ENCODE assay signal across 8 cellular contexts in the genomic region with DNA sequence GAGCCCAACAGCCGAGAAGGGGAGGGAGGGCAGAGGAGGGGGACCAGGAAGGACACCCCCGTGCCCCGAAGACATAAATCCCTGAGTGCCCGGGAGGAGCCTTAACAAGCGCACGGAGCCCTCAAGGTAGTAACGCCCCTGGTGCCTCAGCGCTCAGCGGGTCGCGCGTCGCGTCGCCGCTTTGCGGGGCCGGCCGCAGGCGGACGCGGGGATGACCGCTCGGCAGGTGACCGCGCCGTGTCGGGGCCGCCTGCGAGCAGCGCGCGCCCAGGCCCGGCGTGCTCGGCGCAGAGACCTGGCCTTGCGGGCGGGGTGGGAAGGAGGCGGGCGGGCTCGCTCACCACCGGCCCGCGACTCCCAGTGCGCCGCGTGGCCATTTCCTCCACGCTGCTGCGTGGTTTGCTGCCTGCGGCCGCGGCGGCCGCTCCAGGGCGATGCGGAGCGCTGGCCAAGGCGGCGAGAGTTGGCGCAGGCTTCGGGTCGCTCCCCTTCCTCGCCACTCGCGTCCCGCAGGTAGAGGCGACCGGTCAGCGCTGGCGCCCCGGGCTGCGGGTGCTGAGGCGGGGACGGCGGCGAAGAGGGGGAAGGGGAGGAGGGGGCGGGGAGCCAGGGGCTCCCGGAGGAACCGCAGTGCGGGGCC. TPM values are rescaled to one million over a fixed set of nuclear protein-coding genes. Genes with fewer than 3 reads are reported as not detected.
A peak's percentile ranks its signal among the peaks of the same experiment; 100 is the strongest.
DNase-seq lines count a peak whose midpoint lies in the region; ATAC-seq and TF ChIP-seq lines count a peak whose summit lies in the region.

No MANE protein-coding gene starts in this region.

- in situ Hi-C loops in G401 (cut with HindIII; ENCODE audit: low sequenced_read_pairs), result no loop called here

- POLR2A ChIA-PET in MCF 10A (lab: Yijun Ruan, JAX), result no interaction called here

- H3K27ac Mint-ChIP-seq in MCF 10A (ENCODE audit: low read depth, unreplicated experiment), result peak overlapping the region; percentile 14

- H3K9me3 Mint-ChIP-seq in MCF 10A (ENCODE audit: unreplicated experiment), result no peaks in the 10 kb centered on the region

- BruUV-seq in MCF 10A (replicated peaks; lab: Mats Ljungman, UMichigan), result no TSS peak

- no peaks in the 10 kb centered on the region for H3K36me3 Mint-ChIP-seq in MCF 10A (ENCODE audit: insufficient read depth, unreplicated experiment)

- no peak for TF ChIP-seq CTCF in MCF 10A (IDR thresholded peaks at IDR 0.05; ENCODE audit: unreplicated experiment)

- H3K4me1 Mint-ChIP-seq in MCF 10A (ENCODE audit: insufficient read depth, unreplicated experiment), result no peaks in the 10 kb centered on the region

- CTCF ChIA-PET in MCF 10A (lab: Yijun Ruan, JAX), result no interaction called here

- H3K4me3 Mint-ChIP-seq in MCF 10A (ENCODE audit: unreplicated experiment), result peak overlapping the region; percentile 70

- DNase-seq in G401 (ENCODE audit: low spot score) (peak; percentile 64), MCF 10A (ENCODE audit: unreplicated experiment) (peak; percentile 27), islet precursor cell (peak; percentile 58), SHP77 treated with DMSO at 0.1 percent for 48 hours (lab: John Stamatoyannopoulos, UW) (no peak), NCI-H1694 (lab: John Stamatoyannopoulos, UW) (no peak)
- peak; percentile 8 for DNase-seq in stimulated activated naive CD8-positive, alpha-beta T cell treated with anti-CD3 and anti-CD28 coated beads, Interleukin-15, Interleukin-2, amounts not matched to agents 100 U/mL and 50 U/mL, for 24 hours

- intact Hi-C loops in MCF 10A (cut with micrococcal nuclease), result no loop called here

- peak; percentile 18 for ATAC-seq in GM21390 (IDR thresholded peaks at IDR 0.05; ENCODE audit: unreplicated experiment)
- peak; percentile 20 for ATAC-seq in HG03571 (IDR thresholded peaks at IDR 0.05; ENCODE audit: unreplicated experiment)
- peak; percentile 21 for ATAC-seq in stimulated activated naive CD8-positive, alpha-beta T cell treated with anti-CD3 and anti-CD28 coated beads, Interleukin-15, Interleukin-2, amounts not matched to agents 100 U/mL and 50 U/mL, for 24 hours

- H3K27me3 Mint-ChIP-seq in MCF 10A (ENCODE audit: insufficient read depth, unreplicated experiment), result no peaks in the 10 kb centered on the region

RNA-seq across cellular contexts. Expression of gene CCSER1, which starts 0.6 kb away (rescaled TPM):
- total RNA-seq in G401 (2014; rRNA removed; shearing (Covaris generic)), result 14.7 and 16.9 TPM in 2 replicates
- 0.63 and 0.74 TPM in 2 replicates for total RNA-seq in MCF 10A (2022)

Comparison
In these comparisons a context has a peak if more than half of its experiments do, and no peak if none do; other contexts are left out.
1. DNase-seq: peak in G401 (single experiment), MCF 10A (single experiment), islet precursor cell (single experiment) and stimulated activated naive CD8-positive, alpha-beta T cell treated with anti-CD3 and anti-CD28 coated beads, Interleukin-15, Interleukin-2, amounts not matched to agents 100 U/mL and 50 U/mL, for 24 hours (single experiment); none in SHP77 treated with DMSO at 0.1 percent for 48 hours (single experiment) and NCI-H1694 (single experiment).
2. Peak in every context shown above with its lines, with median percentiles within 50 percentile points of each other: ATAC-seq.